Comparison of ENCODE assay signal across 8 cellular contexts in genomic region chrX:37685452-37686347, GRCh38. TPM values are rescaled to one million over a fixed set of nuclear protein-coding genes. Genes with fewer than 3 reads are reported as not detected.
A peak's percentile ranks its signal among the peaks of the same experiment; 100 is the strongest.
DNase-seq lines count a peak whose midpoint lies in the region; ATAC-seq and TF ChIP-seq lines count a peak whose summit lies in the region.

A gene with protein sequence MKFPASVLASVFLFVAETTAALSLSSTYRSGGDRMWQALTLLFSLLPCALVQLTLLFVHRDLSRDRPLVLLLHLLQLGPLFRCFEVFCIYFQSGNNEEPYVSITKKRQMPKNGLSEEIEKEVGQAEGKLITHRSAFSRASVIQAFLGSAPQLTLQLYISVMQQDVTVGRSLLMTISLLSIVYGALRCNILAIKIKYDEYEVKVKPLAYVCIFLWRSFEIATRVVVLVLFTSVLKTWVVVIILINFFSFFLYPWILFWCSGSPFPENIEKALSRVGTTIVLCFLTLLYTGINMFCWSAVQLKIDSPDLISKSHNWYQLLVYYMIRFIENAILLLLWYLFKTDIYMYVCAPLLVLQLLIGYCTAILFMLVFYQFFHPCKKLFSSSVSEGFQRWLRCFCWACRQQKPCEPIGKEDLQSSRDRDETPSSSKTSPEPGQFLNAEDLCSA (plus strand): TSS chrX:37685791. CDS start chrX:37685962, 171 bp downstream.

- H3K36me3 Mint-ChIP-seq in activated T-helper 2 cell treated with anti-CD3 and anti-CD28 coated beads, Interferon-gamma antibody, Interleukin-2, Interleukin-4, amounts not matched to agents 10 μg/mL and 5 μg/mL and 100 μg/mL, durations not matched to agents 14 hours and 24 hours and 36 hours (ENCODE audit: low read depth) = no peaks in the 10 kb centered on the region
- H3K36me3 Mint-ChIP-seq in neural crest cell (ENCODE audit: low read depth) = no peaks in the 10 kb centered on the region

- peak; percentile 66 for ATAC-seq in HG03280 (IDR thresholded peaks at IDR 0.05; ENCODE audit: unreplicated experiment)

- H3K4me1 ChIP-seq in tibial nerve = peaks cover 0 to 3% (median 0%) of the 10 kb centered on the region in 4 donors

- 30 to 46% methylated on average over 10 to 64 of the region's 96 CpGs for WGBS in tibial nerve, 2 donors

- no peaks in the 10 kb centered on the region for H3K36me3 ChIP-seq in tibial nerve

- H3K27ac Mint-ChIP-seq in activated T-helper 2 cell treated with anti-CD3 and anti-CD28 coated beads, Interferon-gamma antibody, Interleukin-2, Interleukin-4, amounts not matched to agents 10 μg/mL and 5 μg/mL and 100 μg/mL, durations not matched to agents 14 hours and 24 hours and 36 hours = no peak within 1 kb of the TSS
- no peak within 1 kb of the TSS for H3K27ac Mint-ChIP-seq in neural crest cell (ENCODE audit: unreplicated experiment)

- H3K4me3 Mint-ChIP-seq in activated T-helper 2 cell treated with anti-CD3 and anti-CD28 coated beads, Interferon-gamma antibody, Interleukin-2, Interleukin-4, amounts not matched to agents 10 μg/mL and 5 μg/mL and 100 μg/mL, durations not matched to agents 14 hours and 24 hours and 36 hours (ENCODE audit: low read depth) = peak within 1 kb of the TSS; percentile 66
- peak within 1 kb of the TSS; percentile 56 for H3K4me3 Mint-ChIP-seq in neural crest cell

- peak; percentile 4 to 15 for DNase-seq in activated CD4-positive, alpha-beta T cell treated with anti-CD3 and anti-CD28 coated beads for 24 hours (ENCODE audit: low read depth in 2 of 2)
- DNase-seq in activated CD4-positive, alpha-beta T cell treated with anti-CD3 and anti-CD28 coated beads for 1 hour = no peak
- DNase-seq in NOMO-1 (lab: John Stamatoyannopoulos, UW; ENCODE audit: unreplicated experiment in 2 of 2) = peak; percentile 26 to 37
- peak; percentile 26 for DNase-seq in activated T-helper 2 cell treated with anti-CD3 and anti-CD28 coated beads, Interferon-gamma antibody, Interleukin-2, Interleukin-4, amounts not matched to agents 10 μg/mL and 5 μg/mL and 100 μg/mL, durations not matched to agents 14 hours and 24 hours and 36 hours (ENCODE audit: low spot score)
- peak; percentile 11 for DNase-seq in foreskin melanocyte
- DNase-seq in neural crest cell (ENCODE audit: low read depth, low spot score) = peak; percentile 12
- no peak for DNase-seq in tibial nerve (ENCODE audit: low spot score in 2 of 2)

- TF ChIP-seq CTCF in neural crest cell (conservative IDR thresholded peaks at IDR 0.05) (no peak), tibial nerve (IDR thresholded peaks at IDR 0.05) (no peak)

- no peaks in the 10 kb centered on the region for H3K9me3 ChIP-seq in tibial nerve

- peaks cover 2% of the 10 kb centered on the region for H3K4me1 Mint-ChIP-seq in activated T-helper 2 cell treated with anti-CD3 and anti-CD28 coated beads, Interferon-gamma antibody, Interleukin-2, Interleukin-4, amounts not matched to agents 10 μg/mL and 5 μg/mL and 100 μg/mL, durations not matched to agents 14 hours and 24 hours and 36 hours (ENCODE audit: low read depth)
- peaks cover 7% of the 10 kb centered on the region for H3K4me1 Mint-ChIP-seq in neural crest cell

- no peaks in the 10 kb centered on the region for H3K27me3 ChIP-seq in tibial nerve

- no peak for TF ChIP-seq EP300 in tibial nerve (IDR thresholded peaks at IDR 0.05)

- intact Hi-C loops in activated T-helper 2 cell treated with anti-CD3 and anti-CD28 coated beads, Interferon-gamma antibody, Interleukin-2, Interleukin-4, amounts not matched to agents 10 μg/mL and 5 μg/mL and 100 μg/mL, durations not matched to agents 14 hours and 24 hours and 36 hours (cut with micrococcal nuclease) = loop anchor here (5.0 to 10.0 kb wide), 2 partner anchors 62 to 111 kb away; partner anchors contain the start of gene LANCL3

- H3K27ac ChIP-seq in tibial nerve = peak within 1 kb of the TSS in 2 of 4 donors; percentile 50 to 59

- peak within 1 kb of the TSS; percentile 29 to 61 (median 38) for H3K4me3 ChIP-seq in tibial nerve

- H3K9me3 Mint-ChIP-seq in activated T-helper 2 cell treated with anti-CD3 and anti-CD28 coated beads, Interferon-gamma antibody, Interleukin-2, Interleukin-4, amounts not matched to agents 10 μg/mL and 5 μg/mL and 100 μg/mL, durations not matched to agents 14 hours and 24 hours and 36 hours = no peaks in the 10 kb centered on the region
- no peaks in the 10 kb centered on the region for H3K9me3 Mint-ChIP-seq in neural crest cell

- peaks cover 2% of the 10 kb centered on the region for H3K27me3 Mint-ChIP-seq in activated T-helper 2 cell treated with anti-CD3 and anti-CD28 coated beads, Interferon-gamma antibody, Interleukin-2, Interleukin-4, amounts not matched to agents 10 μg/mL and 5 μg/mL and 100 μg/mL, durations not matched to agents 14 hours and 24 hours and 36 hours (ENCODE audit: low read depth)
- H3K27me3 Mint-ChIP-seq in neural crest cell (ENCODE audit: low read depth) = peaks cover 17% of the 10 kb centered on the region

- no peak for TF ChIP-seq POLR2A in tibial nerve (IDR thresholded peaks at IDR 0.05)

RNA-seq across cellular contexts. Expression of the gene that starts here (rescaled TPM):
- 0.32 and 0.34 TPM in 2 replicates for total RNA-seq in activated T-helper 2 cell treated with anti-CD3 and anti-CD28 coated beads, Interferon-gamma antibody, Interleukin-2, Interleukin-4, amounts not matched to agents 10 μg/mL and 5 μg/mL and 100 μg/mL, durations not matched to agents 14 hours and 24 hours and 36 hours
- total RNA-seq in neural crest cell (0.12 and 0.20 TPM in 2 replicates), tibial nerve (under 1 TPM; under 0.01 to 0.22 (median 0.10) TPM)

Comparison
In these comparisons a context has a peak if more than half of its experiments do, and no peak if none do; other contexts are left out.
1. DNase-seq: peak in activated CD4-positive, alpha-beta T cell treated with anti-CD3 and anti-CD28 coated beads for 24 hours (2 of 2), NOMO-1 (2 of 2) and foreskin melanocyte (single experiment); none in activated CD4-positive, alpha-beta T cell treated with anti-CD3 and anti-CD28 coated beads for 1 hour (single experiment) and tibial nerve (0 of 2).
2. Peak in DNase-seq in activated T-helper 2 cell treated with anti-CD3 and anti-CD28 coated beads, Interferon-gamma antibody, Interleukin-2, Interleukin-4, amounts not matched to agents 10 μg/mL and 5 μg/mL and 100 μg/mL, durations not matched to agents 14 hours and 24 hours and 36 hours; RNA of the gene not detected or under 1 TPM.
3. Peak in DNase-seq in neural crest cell; RNA of the gene not detected or under 1 TPM.